Comparison of ENCODE assay signal across 34 cellular contexts in the genomic region with DNA sequence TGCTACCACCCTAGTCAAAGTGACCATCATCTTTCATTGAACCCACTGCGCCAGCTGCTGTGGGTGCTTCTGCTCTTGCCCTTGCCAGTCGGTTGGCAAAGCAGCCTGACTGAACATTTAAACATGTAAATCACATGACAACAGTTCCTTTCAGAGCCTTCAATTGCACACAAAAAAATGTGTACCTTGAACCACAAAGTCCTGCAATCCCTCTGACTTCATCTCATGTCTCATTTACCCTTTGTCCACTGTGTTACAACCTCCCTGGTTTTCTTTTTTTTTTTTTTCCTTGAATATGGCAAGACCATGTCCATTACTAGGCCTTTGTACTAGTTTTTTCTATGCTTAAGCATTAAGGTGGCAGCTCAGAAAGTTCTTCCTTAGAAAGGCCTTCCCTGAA.
"Had no signal": no experiment of that assay in that cellular context is flagged by ENCODE, and none has a peak within 500 bp of the region (broad histone marks: within the 10 kb centered on the region; RNA-seq: fewer than 3 reads in every experiment).

No MANE protein-coding gene starts in this region.

- ATAC-seq: activated CD4-positive, CD25-positive, alpha-beta regulatory T cell treated with anti-CD3 and anti-CD28 coated beads, Interleukin-2, amount 50 U/mL, for 24 hours; activated CD8-positive, alpha-beta T cell treated with anti-CD3 and anti-CD28 coated beads for 36 hours; activated naive CD8-positive, alpha-beta T cell treated with anti-CD3 and anti-CD28 coated beads, Interleukin-2, amount 50 U/mL, for 24 hours; body of pancreas; gastroesophageal sphincter; T-helper 17 cell had no signal

- H3K4me3 ChIP-seq: adrenal gland, body of pancreas, breast epithelium, cardiac muscle cell, colonic mucosa, esophagus squamous epithelium, gastroesophageal sphincter had no signal

- H3K9me3 ChIP-seq: adrenal gland, body of pancreas, breast epithelium, colonic mucosa, esophagus squamous epithelium had no signal

- H3K4me1 ChIP-seq: adrenal gland, body of pancreas, breast epithelium, colonic mucosa, esophagus squamous epithelium, gastroesophageal sphincter had no signal

- H3K27ac Mint-ChIP-seq: activated B cell treated with CpG ODN at 0.5 μM for 24 hours; activated CD8-positive, alpha-beta T cell treated with anti-CD3 and anti-CD28 coated beads for 36 hours; activated naive CD4-positive, alpha-beta T cell treated with anti-CD3 and anti-CD28 coated beads for 36 hours; activated naive CD4-positive, alpha-beta T cell treated with anti-CD3 and anti-CD28 coated beads, Interleukin-2, amount 50 U/mL, for 24 hours; activated naive CD8-positive, alpha-beta T cell treated with anti-CD3 and anti-CD28 coated beads for 36 hours; activated naive CD8-positive, alpha-beta T cell treated with anti-CD3 and anti-CD28 coated beads, Interleukin-2, amount 50 U/mL, for 24 hours; activated T-helper 2 cell treated with anti-CD3 and anti-CD28 coated beads, Interferon-gamma antibody, Interleukin-2, Interleukin-4, amounts not matched to agents 10 μg/mL and 5 μg/mL and 100 μg/mL, durations not matched to agents 14 hours and 24 hours and 36 hours; T-helper 17 cell; T-helper 2 cell treated with Interferon-gamma antibody and Interleukin-4, amounts not matched to agents 5 μg/mL and 100 μg/mL, for 36 hours had no signal

- H3K4me1 Mint-ChIP-seq: activated B cell treated with CpG ODN at 0.5 μM for 24 hours; activated naive CD4-positive, alpha-beta T cell treated with anti-CD3 and anti-CD28 coated beads, Interleukin-2, amount 50 U/mL, for 24 hours; activated naive CD8-positive, alpha-beta T cell treated with anti-CD3 and anti-CD28 coated beads for 36 hours; activated naive CD8-positive, alpha-beta T cell treated with anti-CD3 and anti-CD28 coated beads, Interleukin-2, amount 50 U/mL, for 24 hours; T-helper 17 cell had no signal

- H3K36me3 ChIP-seq: adrenal gland, breast epithelium, cardiac muscle cell, colonic mucosa, esophagus squamous epithelium, gastroesophageal sphincter, WERI-Rb-1 had no signal

- H3K27ac ChIP-seq: adrenal gland, body of pancreas, breast epithelium, cardiac muscle cell, colonic mucosa, epithelial cell of prostate, esophagus squamous epithelium, gastroesophageal sphincter, WERI-Rb-1 had no signal

- H3K4me3 Mint-ChIP-seq: activated B cell treated with CpG ODN at 0.5 μM for 24 hours; activated CD8-positive, alpha-beta T cell treated with anti-CD3 and anti-CD28 coated beads for 36 hours; activated naive CD4-positive, alpha-beta T cell treated with anti-CD3 and anti-CD28 coated beads for 36 hours; activated naive CD4-positive, alpha-beta T cell treated with anti-CD3 and anti-CD28 coated beads, Interleukin-2, amount 50 U/mL, for 24 hours; activated naive CD8-positive, alpha-beta T cell treated with anti-CD3 and anti-CD28 coated beads for 36 hours; activated naive CD8-positive, alpha-beta T cell treated with anti-CD3 and anti-CD28 coated beads, Interleukin-2, amount 50 U/mL, for 24 hours; T-helper 17 cell; T-helper 2 cell treated with Interferon-gamma antibody and Interleukin-4, amounts not matched to agents 5 μg/mL and 100 μg/mL, for 36 hours had no signal

- H3K36me3 Mint-ChIP-seq: activated naive CD4-positive, alpha-beta T cell treated with anti-CD3 and anti-CD28 coated beads, Interleukin-2, amount 50 U/mL, for 24 hours; activated naive CD8-positive, alpha-beta T cell treated with anti-CD3 and anti-CD28 coated beads for 36 hours had no signal

- H3K27me3 ChIP-seq: adrenal gland, body of pancreas, breast epithelium, cardiac muscle cell, colonic mucosa, esophagus squamous epithelium, gastroesophageal sphincter had no signal

- H3K27me3 Mint-ChIP-seq: activated B cell treated with CpG ODN at 0.5 μM for 24 hours; activated CD8-positive, alpha-beta T cell treated with anti-CD3 and anti-CD28 coated beads for 36 hours; activated naive CD4-positive, alpha-beta T cell treated with anti-CD3 and anti-CD28 coated beads, Interleukin-2, amount 50 U/mL, for 24 hours; activated naive CD8-positive, alpha-beta T cell treated with anti-CD3 and anti-CD28 coated beads for 36 hours; activated naive CD8-positive, alpha-beta T cell treated with anti-CD3 and anti-CD28 coated beads, Interleukin-2, amount 50 U/mL, for 24 hours; T-helper 17 cell had no signal

- DNase-seq: activated B cell treated with CpG ODN at 0.5 μM for 24 hours; activated CD4-positive, alpha-beta T cell treated with anti-CD3 and anti-CD28 coated beads for 48 hours; activated CD4-positive, alpha-beta T cell treated with anti-CD3 and anti-CD28 coated beads, Interleukin-2, amount 50 U/mL, for 1 hour; activated CD4-positive, alpha-beta T cell treated with anti-CD3 and anti-CD28 coated beads, Interleukin-2, amount 50 U/mL, for 48 hours; activated CD8-positive, alpha-beta memory T cell treated with anti-CD3 and anti-CD28 coated beads for 24 hours; activated CD8-positive, alpha-beta memory T cell treated with anti-CD3 and anti-CD28 coated beads, Interleukin-2, amount 50 U/mL, for 4 hours; activated CD8-positive, alpha-beta T cell treated with anti-CD3 and anti-CD28 coated beads for 36 hours; activated effector memory CD4-positive, alpha-beta T cell treated with anti-CD3 and anti-CD28 coated beads, Interleukin-2, amount 50 U/mL, for 16 hours; activated naive CD4-positive, alpha-beta T cell treated with anti-CD3 and anti-CD28 coated beads for 36 hours; activated naive CD8-positive, alpha-beta T cell treated with anti-CD3 and anti-CD28 coated beads for 36 hours; activated naive CD8-positive, alpha-beta T cell treated with anti-CD3 and anti-CD28 coated beads, Interleukin-2, amount 50 U/mL, for 24 hours; activated T-cell treated with anti-CD3 and anti-CD28 coated beads, Interleukin-2, amount 50 U/mL, for 1 hour; adrenal gland; amygdala; aorta; body of pancreas; central memory CD4-positive, alpha-beta T cell; cerebellar nuclear complex; colonic mucosa; effector CD8-positive, alpha-beta T cell; esophagus squamous epithelium; foreskin melanocyte; T-helper 1 cell; T-helper 17 cell; T1000; WERI-Rb-1 had no signal

- H3K9me3 Mint-ChIP-seq: activated B cell treated with CpG ODN at 0.5 μM for 24 hours; activated naive CD4-positive, alpha-beta T cell treated with anti-CD3 and anti-CD28 coated beads for 36 hours; activated naive CD4-positive, alpha-beta T cell treated with anti-CD3 and anti-CD28 coated beads, Interleukin-2, amount 50 U/mL, for 24 hours; activated naive CD8-positive, alpha-beta T cell treated with anti-CD3 and anti-CD28 coated beads for 36 hours; activated naive CD8-positive, alpha-beta T cell treated with anti-CD3 and anti-CD28 coated beads, Interleukin-2, amount 50 U/mL, for 24 hours; activated T-helper 2 cell treated with anti-CD3 and anti-CD28 coated beads, Interferon-gamma antibody, Interleukin-2, Interleukin-4, amounts not matched to agents 10 μg/mL and 5 μg/mL and 100 μg/mL, durations not matched to agents 14 hours and 24 hours and 36 hours; T-helper 2 cell treated with Interferon-gamma antibody and Interleukin-4, amounts not matched to agents 5 μg/mL and 100 μg/mL, for 36 hours had no signal
